In genomic region chr16:81458149-81458669, GRCh38 we compare ENCODE assay signal across 2 cellular contexts.
A peak's percentile ranks its signal among the peaks of the same experiment; 100 is the strongest.
TF ChIP-seq lines count a peak whose summit lies in the region.

No MANE protein-coding gene starts in this region.

TF ChIP-seq in HCT116, 20 proteins besides CTCF, POLR2A, EP300 and RAD21:
- TF ChIP-seq ATF3 (IDR thresholded peaks at IDR 0.05): no peak
- no peak for TF ChIP-seq CEBPB (IDR thresholded peaks at IDR 0.05; ENCODE audit: low read depth)
- no peak for TF ChIP-seq JUND (IDR thresholded peaks at IDR 0.05)
- TF ChIP-seq YY1 (IDR thresholded peaks at IDR 0.05; ENCODE audit: extremely low read depth, insufficient replicate concordance, low read depth, low read length): no peak
- TF ChIP-seq MAX (IDR thresholded peaks at IDR 0.05): no peak
- no peak for TF ChIP-seq CBX3 (IDR thresholded peaks at IDR 0.05; ENCODE audit: low read depth)
- TF ChIP-seq ZFX (IDR thresholded peaks at IDR 0.05): no peak
- TF ChIP-seq EZH2phosphoT487 (IDR thresholded peaks at IDR 0.05; ENCODE audit: borderline replicate concordance): no peak
- TF ChIP-seq ZBTB33 (IDR thresholded peaks at IDR 0.05; ENCODE audit: extremely low read depth, insufficient replicate concordance, low read length): no peak
- TF ChIP-seq REST (IDR thresholded peaks at IDR 0.05; ENCODE audit: low read depth): no peak
- no peak for TF ChIP-seq ZNF274 (IDR thresholded peaks at IDR 0.05; ENCODE audit: low read depth, low read length)
- no peak for TF ChIP-seq SRF (IDR thresholded peaks at IDR 0.05; ENCODE audit: low read depth)
- TF ChIP-seq SP1 (IDR thresholded peaks at IDR 0.05; ENCODE audit: low read depth): no peak
- no peak for TF ChIP-seq TCF7L2 (IDR thresholded peaks at IDR 0.05; ENCODE audit: borderline replicate concordance, extremely low read depth, insufficient read depth, insufficient read length)

TF ChIP-seq in HepG2, 621 proteins besides CTCF, POLR2A, EP300 and RAD21:
- TF ChIP-seq DZIP1 (CRISPR knock-in tag; IDR thresholded peaks at IDR 0.05): 0 out of 2 replicates have a peak, but pooled peaks have one; percentile 16
- 0 out of 2 replicates have a peak, but pooled peaks have one; percentile 1 for TF ChIP-seq ZNF776 (CRISPR knock-in tag; IDR thresholded peaks at IDR 0.05)
- TF ChIP-seq ZNF768 (CRISPR knock-in tag; IDR thresholded peaks at IDR 0.05): peak; percentile 78; the same call in 1 of the 2 replicates
- TF ChIP-seq ZNF605 (CRISPR knock-in tag; IDR thresholded peaks at IDR 0.05): 0 out of 2 replicates have a peak, but pooled peaks have one; percentile 3
- TF ChIP-seq ZNF891 (CRISPR knock-in tag; IDR thresholded peaks at IDR 0.05): no peak
- 0 out of 2 replicates have a peak, but pooled peaks have one; percentile 16 for TF ChIP-seq ZBTB20 (CRISPR knock-in tag; IDR thresholded peaks at IDR 0.05; ENCODE audit: borderline replicate concordance, low read depth)
- peak; percentile 30; the same call in 1 of the 2 replicates for TF ChIP-seq HDAC1 (CRISPR knock-in tag; IDR thresholded peaks at IDR 0.05)
- 0 out of 2 replicates have a peak, but pooled peaks have one; percentile 6 for TF ChIP-seq TGIF2 (CRISPR knock-in tag; IDR thresholded peaks at IDR 0.05)
- TF ChIP-seq ZNF30 (CRISPR knock-in tag; IDR thresholded peaks at IDR 0.05): no peak
- TF ChIP-seq MYPOP (CRISPR knock-in tag; IDR thresholded peaks at IDR 0.05): 0 out of 2 replicates have a peak, but pooled peaks have one; percentile 45
- TF ChIP-seq HNF1B (CRISPR knock-in tag; IDR thresholded peaks at IDR 0.05): 0 out of 2 replicates have a peak, but pooled peaks have one; percentile 3
- no peak for TF ChIP-seq ZNF792 (CRISPR knock-in tag; IDR thresholded peaks at IDR 0.05)
- TF ChIP-seq PCBP2 (optimal IDR thresholded peaks at IDR 0.05; ENCODE audit: low read depth, low read length, poor library complexity, severe bottlenecking): peak; percentile 9
